Comparison of ENCODE assay signal across 17 cellular contexts in the genomic region with DNA sequence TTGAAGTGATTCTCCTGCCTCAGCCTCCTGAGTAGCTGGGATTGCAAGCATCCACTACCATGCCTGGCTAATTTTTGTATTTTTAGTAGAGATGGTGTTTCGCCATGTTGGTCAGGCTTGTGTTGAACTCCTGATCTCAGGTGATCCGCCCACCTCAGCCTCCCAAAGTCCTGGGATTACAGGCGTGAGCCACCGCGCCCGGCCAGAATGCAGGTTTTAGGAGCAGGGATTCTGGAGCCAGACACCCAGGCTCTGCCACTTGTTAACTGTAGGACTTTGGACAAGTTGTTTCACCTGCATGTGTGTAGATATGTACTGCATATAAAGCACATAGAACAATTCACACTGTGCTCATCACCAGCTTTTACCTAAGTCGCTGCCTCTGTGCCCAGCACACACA. TPM values are rescaled to one million over a fixed set of nuclear protein-coding genes. Genes with fewer than 3 reads are reported as not detected.
"Had no signal": no experiment of that assay in that cellular context is flagged by ENCODE, and none has a peak within 500 bp of the region (broad histone marks: within the 10 kb centered on the region; RNA-seq: fewer than 3 reads in every experiment).

No MANE protein-coding gene starts in this region.

RNA-seq across cellular contexts. Expression of a gene that starts 14.7 kb away (rescaled TPM):
- total RNA-seq: naive thymus-derived CD8-positive, alpha-beta T cell; occipital lobe; osteocyte; pancreas; posterior vena cava; pulmonary artery endothelial cell; right atrium auricular region; sciatic nerve; smooth muscle cell; stomach; temporal lobe; thoracic aorta; thyroid gland; tibial nerve; upper lobe of left lung; urinary bladder; uterus had no signal
